Comparison of ENCODE assay signal across 20 cellular contexts in the genomic region with DNA sequence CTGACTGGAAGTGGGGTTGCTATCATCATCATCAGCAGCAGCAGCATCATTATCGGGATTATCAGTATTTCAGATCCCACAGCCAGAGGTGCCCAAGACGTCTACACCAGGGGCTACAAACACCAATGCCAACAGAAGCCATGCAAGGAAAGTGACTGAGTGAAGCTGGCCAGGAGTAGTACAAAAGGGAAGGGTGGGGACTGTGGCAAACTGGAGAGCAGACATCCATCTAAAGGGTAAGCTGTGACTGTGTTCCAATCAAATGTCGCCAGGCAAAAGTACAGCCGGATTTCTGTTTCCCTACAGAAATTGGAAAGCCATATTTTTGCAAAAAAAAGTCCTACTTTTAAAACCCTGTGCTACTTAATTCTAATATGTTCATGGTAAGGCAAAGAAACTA. TPM values are rescaled to one million over a fixed set of nuclear protein-coding genes. Genes with fewer than 3 reads are reported as not detected.
DNase-seq lines count a peak whose midpoint lies in the region.
"Had no signal": no experiment of that assay in that cellular context is flagged by ENCODE, and none has a peak within 500 bp of the region (broad histone marks: within the 10 kb centered on the region; RNA-seq: fewer than 3 reads in every experiment).

No MANE protein-coding gene starts in this region.

- H3K9ac ChIP-seq in BLaER1 treated with 17β-estradiol and CSF1 and Interleukin-3, amounts not matched to agents 10 nM and 100 nM, result no peak overlapping the region
- H3K9ac ChIP-seq: GM23248 had no signal

- peaks cover 0 to 21% (median 12%) of the 10 kb centered on the region in 11 experiments; a peak in 19 of 22 replicates for H3K9me3 ChIP-seq in BLaER1 treated with 17β-estradiol and CSF1 and Interleukin-3, amounts not matched to agents 10 nM and 100 nM (replicated peaks in 1 of 11)
- H3K9me3 ChIP-seq in CD8-positive, alpha-beta memory T cell (ENCODE audit: low read length), result no peaks in the 10 kb centered on the region

- POLR2A ChIA-PET in CD8-positive, alpha-beta memory T cell (lab: Charles Lee), result no interaction called here

- no peaks in the 10 kb centered on the region for H3K27me3 ChIP-seq in BLaER1 treated with 17β-estradiol and CSF1 and Interleukin-3, amounts not matched to agents 10 nM and 100 nM
- H3K27me3 ChIP-seq in CD8-positive, alpha-beta memory T cell (ENCODE audit: insufficient read depth, low read length, poor library complexity, severe bottlenecking), result no peaks in the 10 kb centered on the region
- H3K27me3 ChIP-seq in H7 (ENCODE audit: control insufficient read depth, insufficient read depth, low read length), result no peaks in the 10 kb centered on the region

- CTCF ChIA-PET in CD8-positive, alpha-beta memory T cell (lab: Charles Lee), result no interaction called here

- peaks cover 33 to 56% (median 52%) of the 10 kb centered on the region in 3 donors for H3K4me1 Mint-ChIP-seq in CD8-positive, alpha-beta memory T cell

- H3K36me3 ChIP-seq in BLaER1 treated with 17β-estradiol and CSF1 and Interleukin-3, amounts not matched to agents 10 nM and 100 nM, result peaks cover 0 to 10% (median 0%) of the 10 kb centered on the region in 11 experiments; a peak in 3 of 22 replicates
- no peaks in the 10 kb centered on the region for H3K36me3 ChIP-seq in CD8-positive, alpha-beta memory T cell (ENCODE audit: insufficient read depth, low read length)
- H3K36me3 ChIP-seq in H7 (replicated peaks; ENCODE audit: control insufficient read depth, insufficient read depth, low read length), result no peaks in the 10 kb centered on the region

- peaks cover 9 to 39% (median 16%) of the 10 kb centered on the region in 3 donors for H3K36me3 Mint-ChIP-seq in CD8-positive, alpha-beta memory T cell

- H3K4me3 ChIP-seq in BLaER1 treated with 17β-estradiol and CSF1 and Interleukin-3, amounts not matched to agents 10 nM and 100 nM, result no peak overlapping the region
- H3K4me3 ChIP-seq in CD8-positive, alpha-beta memory T cell (ENCODE audit: low read length), result no peak overlapping the region
- H3K4me3 ChIP-seq in H7 (ENCODE audit: insufficient read depth, low read depth, low read length), result no peak overlapping the region
- H3K4me3 ChIP-seq: GM23248, SK-N-MC had no signal

- intact Hi-C loops in posterior vena cava (cut with DNase I), result no loop called here

- H3K27ac ChIP-seq in BLaER1 treated with 17β-estradiol and CSF1 and Interleukin-3, amounts not matched to agents 10 nM and 100 nM, result peak overlapping the region in 6 of 11 experiments; percentile 55 to 78 (median 72); a peak in 8 of 22 replicates
- no peak overlapping the region for H3K27ac ChIP-seq in CD8-positive, alpha-beta memory T cell (ENCODE audit: low read depth, low read length)
- peak overlapping the region; percentile 8 for H3K27ac ChIP-seq in caudate nucleus (ENCODE audit: low read depth, low read length)
- H3K27ac ChIP-seq: C4-2B, GM23248, SK-N-MC had no signal

- DNase-seq in CD8-positive, alpha-beta memory T cell, result peak in 1 of 5 donors; percentile 8
- DNase-seq in caudate nucleus (lab: John Stamatoyannopoulos, UW) (no peak), posterior vena cava (ENCODE audit: low spot score) (peak; percentile 0), Kasumi-1 (lab: John Stamatoyannopoulos, UW) (no peak), H7 (no peak)
- no peak for DNase-seq in effector CD8-positive, alpha-beta T cell (lab: John Stamatoyannopoulos, UW)
- DNase-seq: COR-L47, DMS153, GDM1, GM23248, NCI-H1048, NCI-H1436, NCI-H1930, NCI-H345, NCI-H524 treated with DMSO at 0.1 percent for 48 hours, SHP77 had no signal

- peaks cover 0 to 100% (median 0%) of the 10 kb centered on the region in 11 experiments; a peak in 6 of 22 replicates for H4K20me1 ChIP-seq in BLaER1 treated with 17β-estradiol and CSF1 and Interleukin-3, amounts not matched to agents 10 nM and 100 nM

- H3K4me1 ChIP-seq in BLaER1 treated with 17β-estradiol and CSF1 and Interleukin-3, amounts not matched to agents 10 nM and 100 nM, result peaks cover 40 to 83% (median 63%) of the 10 kb centered on the region in 10 experiments
- H3K4me1 ChIP-seq in CD8-positive, alpha-beta memory T cell (ENCODE audit: insufficient read depth, low read length), result peaks cover 63% of the 10 kb centered on the region

- peak overlapping the region in 7 of 8 donors; percentile 43 to 88 (median 72) for H3K27ac Mint-ChIP-seq in CD8-positive, alpha-beta memory T cell

- H3K9me3 Mint-ChIP-seq in CD8-positive, alpha-beta memory T cell, result peaks cover 0 to 1% (median 0%) of the 10 kb centered on the region in 5 donors

- peaks cover 0 to 1% of the 10 kb centered on the region in 2 donors for H3K27me3 Mint-ChIP-seq in CD8-positive, alpha-beta memory T cell

- peak overlapping the region in 5 of 11 experiments; percentile 82 to 94 (median 89); a peak in 10 of 22 replicates for H3K4me2 ChIP-seq in BLaER1 treated with 17β-estradiol and CSF1 and Interleukin-3, amounts not matched to agents 10 nM and 100 nM

- H3K4me3 Mint-ChIP-seq in CD8-positive, alpha-beta memory T cell, result peak overlapping the region in 2 of 7 donors; percentile 27 to 46

RNA-seq across cellular contexts. Expression of a gene that starts 50.0 kb away (rescaled TPM):
- total RNA-seq in CD8-positive, alpha-beta memory T cell, result 10 to 100 TPM; 90.0 to 90.5 TPM
- polyA plus RNA-seq in CD8-positive, alpha-beta memory T cell, result 89.5 TPM
- 10 to 100 TPM; 16.9 to 22.0 TPM for total RNA-seq in posterior vena cava
- 36.0 and 37.6 TPM in 2 replicates for total RNA-seq in H7 (2014; rRNA removed; shearing (Covaris generic))
- total RNA-seq: MCF 10A had no signal
